ENCODE assay signal across 1 cellular context in the genomic region with DNA sequence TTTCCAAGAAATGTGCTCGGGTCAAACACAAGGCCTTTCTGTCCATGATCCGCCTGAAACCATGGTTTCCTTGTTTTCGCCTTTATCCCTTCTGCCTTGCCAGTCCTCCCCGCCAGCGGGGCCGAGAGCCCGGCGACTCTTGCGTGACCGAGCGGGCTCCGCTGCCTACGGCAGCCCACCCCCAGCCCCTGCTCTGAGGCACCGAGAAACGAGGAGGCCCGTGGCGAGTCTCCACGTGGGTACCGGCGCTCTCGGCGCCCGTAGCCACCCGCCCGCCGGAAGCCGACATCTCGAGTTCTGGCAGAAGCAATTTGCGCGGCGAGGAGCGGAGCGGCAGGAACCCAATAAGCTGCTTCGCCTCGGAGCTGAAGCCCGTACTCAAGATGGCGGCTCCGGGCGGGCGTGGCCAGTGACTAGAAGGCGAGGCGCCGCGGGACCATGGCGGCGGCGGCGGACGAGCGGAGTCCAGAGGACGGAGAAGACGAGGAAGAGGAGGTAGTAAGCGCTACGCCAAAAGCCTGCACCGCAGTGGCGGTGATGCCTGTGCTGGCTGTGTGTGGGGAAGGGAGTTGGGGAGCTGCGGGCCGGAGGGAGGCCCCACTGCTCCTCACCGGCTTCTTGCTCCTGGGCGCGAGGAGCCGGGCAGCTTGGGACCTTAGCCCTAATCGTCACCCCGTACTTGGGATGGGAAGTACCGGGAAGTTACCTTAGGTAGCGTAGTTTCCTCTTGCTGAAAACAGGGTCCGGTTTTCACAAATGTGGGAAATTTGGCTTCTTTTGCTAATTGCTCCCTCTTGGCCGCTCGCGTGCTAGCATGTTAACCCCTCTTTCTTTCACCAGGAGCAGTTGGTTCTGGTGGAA.
A peak's percentile ranks its signal among the peaks of the same experiment; 100 is the strongest.
TF ChIP-seq lines count a peak whose summit lies in the region.

A gene with protein sequence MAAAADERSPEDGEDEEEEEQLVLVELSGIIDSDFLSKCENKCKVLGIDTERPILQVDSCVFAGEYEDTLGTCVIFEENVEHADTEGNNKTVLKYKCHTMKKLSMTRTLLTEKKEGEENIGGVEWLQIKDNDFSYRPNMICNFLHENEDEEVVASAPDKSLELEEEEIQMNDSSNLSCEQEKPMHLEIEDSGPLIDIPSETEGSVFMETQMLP (plus strand): TSS at position 375 of the 861 bp plus-strand sequence. CDS start 64 bp downstream, at position 439.

TF ChIP-seq in HepG2, 621 proteins besides CTCF, POLR2A, EP300 and RAD21 (continued from another document and continues in another):
- TF ChIP-seq, protein P1, sequence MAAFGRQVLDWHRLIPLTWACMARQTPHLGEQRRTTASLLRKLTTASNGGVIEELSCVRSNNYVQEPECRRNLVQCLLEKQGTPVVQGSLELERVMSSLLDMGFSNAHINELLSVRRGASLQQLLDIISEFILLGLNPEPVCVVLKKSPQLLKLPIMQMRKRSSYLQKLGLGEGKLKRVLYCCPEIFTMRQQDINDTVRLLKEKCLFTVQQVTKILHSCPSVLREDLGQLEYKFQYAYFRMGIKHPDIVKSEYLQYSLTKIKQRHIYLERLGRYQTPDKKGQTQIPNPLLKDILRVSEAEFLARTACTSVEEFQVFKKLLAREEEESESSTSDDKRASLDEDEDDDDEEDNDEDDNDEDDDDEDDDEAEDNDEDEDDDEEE (CRISPR knock-in tag; IDR thresholded peaks at IDR 0.05): 0 out of 2 replicates have a peak, but pooled peaks have one; percentile 68
- no peak for TF ChIP-seq ZNF382 (CRISPR knock-in tag; IDR thresholded peaks at IDR 0.05; ENCODE audit: borderline replicate concordance)
- peak; percentile 84 for TF ChIP-seq IRF2 (CRISPR knock-in tag; IDR thresholded peaks at IDR 0.05)
- TF ChIP-seq CREM (IDR thresholded peaks at IDR 0.05): peak; percentile 22; the same call in 1 of the 2 replicates
- no peak for TF ChIP-seq CREM (CRISPR knock-in tag; IDR thresholded peaks at IDR 0.05)
- TF ChIP-seq ZNF674 (CRISPR knock-in tag; IDR thresholded peaks at IDR 0.05; ENCODE audit: low read depth): peak; percentile 85; the same call in 1 of the 2 replicates
- TF ChIP-seq ZNF121 (CRISPR knock-in tag; IDR thresholded peaks at IDR 0.05): 0 out of 2 replicates have a peak, but pooled peaks have one; percentile 12
- TF ChIP-seq KLF12 (CRISPR knock-in tag; IDR thresholded peaks at IDR 0.05; ENCODE audit: borderline replicate concordance): peak; percentile 72; the same call in 1 of the 2 replicates
- TF ChIP-seq, protein P2, sequence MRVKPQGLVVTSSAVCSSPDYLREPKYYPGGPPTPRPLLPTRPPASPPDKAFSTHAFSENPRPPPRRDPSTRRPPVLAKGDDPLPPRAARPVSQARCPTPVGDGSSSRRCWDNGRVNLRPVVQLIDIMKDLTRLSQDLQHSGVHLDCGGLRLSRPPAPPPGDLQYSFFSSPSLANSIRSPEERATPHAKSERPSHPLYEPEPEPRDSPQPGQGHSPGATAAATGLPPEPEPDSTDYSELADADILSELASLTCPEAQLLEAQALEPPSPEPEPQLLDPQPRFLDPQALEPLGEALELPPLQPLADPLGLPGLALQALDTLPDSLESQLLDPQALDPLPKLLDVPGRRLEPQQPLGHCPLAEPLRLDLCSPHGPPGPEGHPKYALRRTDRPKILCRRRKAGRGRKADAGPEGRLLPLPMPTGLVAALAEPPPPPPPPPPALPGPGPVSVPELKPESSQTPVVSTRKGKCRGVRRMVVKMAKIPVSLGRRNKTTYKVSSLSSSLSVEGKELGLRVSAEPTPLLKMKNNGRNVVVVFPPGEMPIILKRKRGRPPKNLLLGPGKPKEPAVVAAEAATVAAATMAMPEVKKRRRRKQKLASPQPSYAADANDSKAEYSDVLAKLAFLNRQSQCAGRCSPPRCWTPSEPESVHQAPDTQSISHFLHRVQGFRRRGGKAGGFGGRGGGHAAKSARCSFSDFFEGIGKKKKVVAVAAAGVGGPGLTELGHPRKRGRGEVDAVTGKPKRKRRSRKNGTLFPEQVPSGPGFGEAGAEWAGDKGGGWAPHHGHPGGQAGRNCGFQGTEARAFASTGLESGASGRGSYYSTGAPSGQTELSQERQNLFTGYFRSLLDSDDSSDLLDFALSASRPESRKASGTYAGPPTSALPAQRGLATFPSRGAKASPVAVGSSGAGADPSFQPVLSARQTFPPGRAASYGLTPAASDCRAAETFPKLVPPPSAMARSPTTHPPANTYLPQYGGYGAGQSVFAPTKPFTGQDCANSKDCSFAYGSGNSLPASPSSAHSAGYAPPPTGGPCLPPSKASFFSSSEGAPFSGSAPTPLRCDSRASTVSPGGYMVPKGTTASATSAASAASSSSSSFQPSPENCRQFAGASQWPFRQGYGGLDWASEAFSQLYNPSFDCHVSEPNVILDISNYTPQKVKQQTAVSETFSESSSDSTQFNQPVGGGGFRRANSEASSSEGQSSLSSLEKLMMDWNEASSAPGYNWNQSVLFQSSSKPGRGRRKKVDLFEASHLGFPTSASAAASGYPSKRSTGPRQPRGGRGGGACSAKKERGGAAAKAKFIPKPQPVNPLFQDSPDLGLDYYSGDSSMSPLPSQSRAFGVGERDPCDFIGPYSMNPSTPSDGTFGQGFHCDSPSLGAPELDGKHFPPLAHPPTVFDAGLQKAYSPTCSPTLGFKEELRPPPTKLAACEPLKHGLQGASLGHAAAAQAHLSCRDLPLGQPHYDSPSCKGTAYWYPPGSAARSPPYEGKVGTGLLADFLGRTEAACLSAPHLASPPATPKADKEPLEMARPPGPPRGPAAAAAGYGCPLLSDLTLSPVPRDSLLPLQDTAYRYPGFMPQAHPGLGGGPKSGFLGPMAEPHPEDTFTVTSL (CRISPR knock-in tag; IDR thresholded peaks at IDR 0.05; ENCODE audit: borderline replicate concordance): peak; percentile 40; the same call in 1 of the 2 replicates
- TF ChIP-seq BHLHE40 (IDR thresholded peaks at IDR 0.05; ENCODE audit: low read length): no peak
- 0 out of 2 replicates have a peak, but pooled peaks have one; percentile 62 for TF ChIP-seq REXO4 (CRISPR knock-in tag; IDR thresholded peaks at IDR 0.05; ENCODE audit: borderline replicate concordance)
- TF ChIP-seq, protein P3, sequence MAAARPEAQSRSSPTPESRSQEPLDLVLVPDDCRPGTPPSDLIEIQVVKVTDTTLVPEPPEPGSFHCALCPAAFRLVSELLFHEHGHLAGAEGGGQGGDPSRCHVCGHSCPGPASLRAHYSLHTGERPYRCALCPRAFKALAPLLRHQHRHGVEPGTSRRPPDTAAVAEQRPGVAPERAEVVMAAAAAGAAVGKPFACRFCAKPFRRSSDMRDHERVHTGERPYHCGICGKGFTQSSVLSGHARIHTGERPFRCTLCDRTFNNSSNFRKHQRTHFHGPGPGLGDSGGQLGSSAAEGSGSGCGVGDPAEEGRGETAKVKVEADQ (CRISPR knock-in tag; IDR thresholded peaks at IDR 0.05; ENCODE audit: borderline replicate concordance): peak; percentile 78; the same call in 1 of the 2 replicates
- TF ChIP-seq MLLT10 (CRISPR knock-in tag; IDR thresholded peaks at IDR 0.05): no peak
- TF ChIP-seq, protein P4, sequence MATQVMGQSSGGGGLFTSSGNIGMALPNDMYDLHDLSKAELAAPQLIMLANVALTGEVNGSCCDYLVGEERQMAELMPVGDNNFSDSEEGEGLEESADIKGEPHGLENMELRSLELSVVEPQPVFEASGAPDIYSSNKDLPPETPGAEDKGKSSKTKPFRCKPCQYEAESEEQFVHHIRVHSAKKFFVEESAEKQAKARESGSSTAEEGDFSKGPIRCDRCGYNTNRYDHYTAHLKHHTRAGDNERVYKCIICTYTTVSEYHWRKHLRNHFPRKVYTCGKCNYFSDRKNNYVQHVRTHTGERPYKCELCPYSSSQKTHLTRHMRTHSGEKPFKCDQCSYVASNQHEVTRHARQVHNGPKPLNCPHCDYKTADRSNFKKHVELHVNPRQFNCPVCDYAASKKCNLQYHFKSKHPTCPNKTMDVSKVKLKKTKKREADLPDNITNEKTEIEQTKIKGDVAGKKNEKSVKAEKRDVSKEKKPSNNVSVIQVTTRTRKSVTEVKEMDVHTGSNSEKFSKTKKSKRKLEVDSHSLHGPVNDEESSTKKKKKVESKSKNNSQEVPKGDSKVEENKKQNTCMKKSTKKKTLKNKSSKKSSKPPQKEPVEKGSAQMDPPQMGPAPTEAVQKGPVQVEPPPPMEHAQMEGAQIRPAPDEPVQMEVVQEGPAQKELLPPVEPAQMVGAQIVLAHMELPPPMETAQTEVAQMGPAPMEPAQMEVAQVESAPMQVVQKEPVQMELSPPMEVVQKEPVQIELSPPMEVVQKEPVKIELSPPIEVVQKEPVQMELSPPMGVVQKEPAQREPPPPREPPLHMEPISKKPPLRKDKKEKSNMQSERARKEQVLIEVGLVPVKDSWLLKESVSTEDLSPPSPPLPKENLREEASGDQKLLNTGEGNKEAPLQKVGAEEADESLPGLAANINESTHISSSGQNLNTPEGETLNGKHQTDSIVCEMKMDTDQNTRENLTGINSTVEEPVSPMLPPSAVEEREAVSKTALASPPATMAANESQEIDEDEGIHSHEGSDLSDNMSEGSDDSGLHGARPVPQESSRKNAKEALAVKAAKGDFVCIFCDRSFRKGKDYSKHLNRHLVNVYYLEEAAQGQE (IDR thresholded peaks at IDR 0.05; ENCODE audit: borderline replicate concordance in 1 of 2, low read depth in 1 of 2, low read length in 2 of 2): no peak; a peak in 1 of 4 replicates
- TF ChIP-seq, protein P5, sequence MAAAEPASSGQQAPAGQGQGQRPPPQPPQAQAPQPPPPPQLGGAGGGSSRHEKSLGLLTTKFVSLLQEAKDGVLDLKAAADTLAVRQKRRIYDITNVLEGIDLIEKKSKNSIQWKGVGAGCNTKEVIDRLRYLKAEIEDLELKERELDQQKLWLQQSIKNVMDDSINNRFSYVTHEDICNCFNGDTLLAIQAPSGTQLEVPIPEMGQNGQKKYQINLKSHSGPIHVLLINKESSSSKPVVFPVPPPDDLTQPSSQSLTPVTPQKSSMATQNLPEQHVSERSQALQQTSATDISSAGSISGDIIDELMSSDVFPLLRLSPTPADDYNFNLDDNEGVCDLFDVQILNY (CRISPR knock-in tag; conservative IDR thresholded peaks at IDR 0.05): peak; percentile 17; the same call in 1 of the 2 replicates
- TF ChIP-seq ZNF788 (CRISPR knock-in tag; IDR thresholded peaks at IDR 0.05; ENCODE audit: borderline replicate concordance): peak; percentile 91; the same call in 1 of the 2 replicates
- TF ChIP-seq, protein P6, sequence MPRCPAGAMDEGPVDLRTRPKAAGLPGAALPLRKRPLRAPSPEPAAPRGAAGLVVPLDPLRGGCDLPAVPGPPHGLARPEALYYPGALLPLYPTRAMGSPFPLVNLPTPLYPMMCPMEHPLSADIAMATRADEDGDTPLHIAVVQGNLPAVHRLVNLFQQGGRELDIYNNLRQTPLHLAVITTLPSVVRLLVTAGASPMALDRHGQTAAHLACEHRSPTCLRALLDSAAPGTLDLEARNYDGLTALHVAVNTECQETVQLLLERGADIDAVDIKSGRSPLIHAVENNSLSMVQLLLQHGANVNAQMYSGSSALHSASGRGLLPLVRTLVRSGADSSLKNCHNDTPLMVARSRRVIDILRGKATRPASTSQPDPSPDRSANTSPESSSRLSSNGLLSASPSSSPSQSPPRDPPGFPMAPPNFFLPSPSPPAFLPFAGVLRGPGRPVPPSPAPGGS (CRISPR knock-in tag; IDR thresholded peaks at IDR 0.05): peak; percentile 82; the same call in 1 of the 2 replicates
- TF ChIP-seq ZFP36L1 (CRISPR knock-in tag; IDR thresholded peaks at IDR 0.05): peak; percentile 89; the same call in 1 of the 2 replicates
- TF ChIP-seq, protein P7, sequence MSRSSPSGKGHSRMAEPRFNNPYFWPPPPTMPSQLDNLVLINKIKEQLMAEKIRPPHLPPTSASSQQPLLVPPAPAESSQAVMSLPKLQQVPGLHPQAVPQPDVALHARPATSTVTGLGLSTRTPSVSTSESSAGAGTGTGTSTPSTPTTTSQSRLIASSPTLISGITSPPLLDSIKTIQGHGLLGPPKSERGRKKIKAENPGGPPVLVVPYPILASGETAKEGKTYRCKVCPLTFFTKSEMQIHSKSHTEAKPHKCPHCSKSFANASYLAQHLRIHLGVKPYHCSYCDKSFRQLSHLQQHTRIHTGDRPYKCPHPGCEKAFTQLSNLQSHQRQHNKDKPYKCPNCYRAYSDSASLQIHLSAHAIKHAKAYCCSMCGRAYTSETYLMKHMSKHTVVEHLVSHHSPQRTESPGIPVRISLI (CRISPR knock-in tag; IDR thresholded peaks at IDR 0.05; ENCODE audit: borderline replicate concordance): no peak
- TF ChIP-seq, protein P8, sequence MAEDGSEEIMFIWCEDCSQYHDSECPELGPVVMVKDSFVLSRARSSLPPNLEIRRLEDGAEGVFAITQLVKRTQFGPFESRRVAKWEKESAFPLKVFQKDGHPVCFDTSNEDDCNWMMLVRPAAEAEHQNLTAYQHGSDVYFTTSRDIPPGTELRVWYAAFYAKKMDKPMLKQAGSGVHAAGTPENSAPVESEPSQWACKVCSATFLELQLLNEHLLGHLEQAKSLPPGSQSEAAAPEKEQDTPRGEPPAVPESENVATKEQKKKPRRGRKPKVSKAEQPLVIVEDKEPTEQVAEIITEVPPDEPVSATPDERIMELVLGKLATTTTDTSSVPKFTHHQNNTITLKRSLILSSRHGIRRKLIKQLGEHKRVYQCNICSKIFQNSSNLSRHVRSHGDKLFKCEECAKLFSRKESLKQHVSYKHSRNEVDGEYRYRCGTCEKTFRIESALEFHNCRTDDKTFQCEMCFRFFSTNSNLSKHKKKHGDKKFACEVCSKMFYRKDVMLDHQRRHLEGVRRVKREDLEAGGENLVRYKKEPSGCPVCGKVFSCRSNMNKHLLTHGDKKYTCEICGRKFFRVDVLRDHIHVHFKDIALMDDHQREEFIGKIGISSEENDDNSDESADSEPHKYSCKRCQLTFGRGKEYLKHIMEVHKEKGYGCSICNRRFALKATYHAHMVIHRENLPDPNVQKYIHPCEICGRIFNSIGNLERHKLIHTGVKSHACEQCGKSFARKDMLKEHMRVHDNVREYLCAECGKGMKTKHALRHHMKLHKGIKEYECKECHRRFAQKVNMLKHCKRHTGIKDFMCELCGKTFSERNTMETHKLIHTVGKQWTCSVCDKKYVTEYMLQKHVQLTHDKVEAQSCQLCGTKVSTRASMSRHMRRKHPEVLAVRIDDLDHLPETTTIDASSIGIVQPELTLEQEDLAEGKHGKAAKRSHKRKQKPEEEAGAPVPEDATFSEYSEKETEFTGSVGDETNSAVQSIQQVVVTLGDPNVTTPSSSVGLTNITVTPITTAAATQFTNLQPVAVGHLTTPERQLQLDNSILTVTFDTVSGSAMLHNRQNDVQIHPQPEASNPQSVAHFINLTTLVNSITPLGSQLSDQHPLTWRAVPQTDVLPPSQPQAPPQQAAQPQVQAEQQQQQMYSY (CRISPR knock-in tag; IDR thresholded peaks at IDR 0.05): no peak
- no peak for TF ChIP-seq NR2F6 (IDR thresholded peaks at IDR 0.05)
- no peak; the same call in 1 of the 2 replicates for TF ChIP-seq NR2F6 (CRISPR knock-in tag; IDR thresholded peaks at IDR 0.05)
- TF ChIP-seq ZNF776 (CRISPR knock-in tag; IDR thresholded peaks at IDR 0.05): peak; percentile 78; the same call in 1 of the 2 replicates
- peak; percentile 55 for TF ChIP-seq NCOA2 (CRISPR knock-in tag; IDR thresholded peaks at IDR 0.05)
- TF ChIP-seq MTF2 (CRISPR knock-in tag; IDR thresholded peaks at IDR 0.05; ENCODE audit: borderline replicate concordance): peak; percentile 76; the same call in 1 of the 2 replicates
- TF ChIP-seq ZNF225 (CRISPR knock-in tag; IDR thresholded peaks at IDR 0.05): no peak; the same call in 1 of the 2 replicates
- peak; percentile 96 for TF ChIP-seq FOXC1 (CRISPR knock-in tag; IDR thresholded peaks at IDR 0.05; ENCODE audit: borderline replicate concordance)
- TF ChIP-seq ZNF878 (CRISPR knock-in tag; IDR thresholded peaks at IDR 0.05): no peak; the same call in 1 of the 2 replicates
- peak; percentile 70 for TF ChIP-seq ZNF547 (CRISPR knock-in tag; IDR thresholded peaks at IDR 0.05)
